Comparison of ENCODE assay signal across 8 cellular contexts in the genomic region with DNA sequence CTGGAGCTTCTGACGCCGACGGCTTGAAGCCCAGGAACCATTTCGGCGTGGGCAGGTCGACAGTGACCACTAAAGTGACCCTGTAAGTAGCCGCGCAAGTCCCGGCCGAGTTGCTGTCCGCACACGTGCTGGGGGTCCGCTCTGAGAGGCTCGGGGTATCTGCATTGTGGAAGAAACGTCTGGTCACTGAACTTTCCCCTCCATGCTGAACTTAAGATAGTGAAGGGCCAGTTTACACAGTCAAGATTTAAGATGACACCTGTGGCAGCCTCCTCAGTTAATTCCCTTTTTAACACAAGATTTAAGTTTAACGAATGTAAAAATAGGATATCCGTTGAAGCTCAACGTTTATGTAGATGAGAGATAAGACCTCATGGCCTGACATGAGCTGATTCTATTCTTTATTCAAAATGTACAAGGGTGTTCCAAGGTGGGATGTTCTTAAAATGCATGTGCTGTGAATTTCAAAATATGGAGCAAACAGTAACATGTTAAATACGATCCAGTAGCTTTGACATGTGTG.
DNase-seq lines count a peak whose midpoint lies in the region; ATAC-seq lines count a peak whose summit lies in the region.

No MANE protein-coding gene starts in this region.

- H3K9me3 Mint-ChIP-seq in T-helper 2 cell treated with Interferon-gamma antibody and Interleukin-4, amounts not matched to agents 5 μg/mL and 100 μg/mL, for 36 hours: no peaks in the 10 kb centered on the region
- H3K9me3 Mint-ChIP-seq in stimulated activated naive CD8-positive, alpha-beta T cell treated with anti-CD3 and anti-CD28 coated beads, Interleukin-15, amount 100 ng/mL, for 72 hours: no peaks in the 10 kb centered on the region

- DNase-seq in SKM-1 treated with dmso at 0.1 percent for 144 hours (lab: John Stamatoyannopoulos, UW; ENCODE audit: unreplicated experiment): peak; percentile 22
- DNase-seq in SKM-1 (lab: John Stamatoyannopoulos, UW; ENCODE audit: unreplicated experiment): no peak
- no peak for DNase-seq in T-helper 2 cell treated with Interferon-gamma antibody and Interleukin-4, amounts not matched to agents 5 μg/mL and 100 μg/mL, for 36 hours (ENCODE audit: low spot score)
- no peak for DNase-seq in stimulated activated naive CD8-positive, alpha-beta T cell treated with anti-CD3 and anti-CD28 coated beads, Interleukin-15, amount 100 ng/mL, for 72 hours
- DNase-seq in NCI-H2227 (lab: John Stamatoyannopoulos, UW; ENCODE audit: unreplicated experiment): no peak
- no peak for DNase-seq in UCSD-AML1 (lab: John Stamatoyannopoulos, UW; ENCODE audit: unreplicated experiment)

- H3K27me3 Mint-ChIP-seq in T-helper 2 cell treated with Interferon-gamma antibody and Interleukin-4, amounts not matched to agents 5 μg/mL and 100 μg/mL, for 36 hours (ENCODE audit: low read depth): peaks cover 9% of the 10 kb centered on the region
- no peaks in the 10 kb centered on the region for H3K27me3 Mint-ChIP-seq in stimulated activated naive CD8-positive, alpha-beta T cell treated with anti-CD3 and anti-CD28 coated beads, Interleukin-15, amount 100 ng/mL, for 72 hours

- H3K4me3 ChIP-seq in iPS-11a (ENCODE audit: low read depth, low read length): peak overlapping the region; percentile 46

- peaks cover 56% of the 10 kb centered on the region for H3K4me1 Mint-ChIP-seq in T-helper 2 cell treated with Interferon-gamma antibody and Interleukin-4, amounts not matched to agents 5 μg/mL and 100 μg/mL, for 36 hours (ENCODE audit: low read depth)
- H3K4me1 Mint-ChIP-seq in stimulated activated naive CD8-positive, alpha-beta T cell treated with anti-CD3 and anti-CD28 coated beads, Interleukin-15, amount 100 ng/mL, for 72 hours: peaks cover 65% of the 10 kb centered on the region

- peaks cover 3% of the 10 kb centered on the region for H3K36me3 Mint-ChIP-seq in T-helper 2 cell treated with Interferon-gamma antibody and Interleukin-4, amounts not matched to agents 5 μg/mL and 100 μg/mL, for 36 hours (ENCODE audit: low read depth)

- peak overlapping the region; percentile 89 for H3K4me3 Mint-ChIP-seq in T-helper 2 cell treated with Interferon-gamma antibody and Interleukin-4, amounts not matched to agents 5 μg/mL and 100 μg/mL, for 36 hours
- peak overlapping the region; percentile 93 to 96 for H3K4me3 Mint-ChIP-seq in stimulated activated naive CD8-positive, alpha-beta T cell treated with anti-CD3 and anti-CD28 coated beads, Interleukin-15, amount 100 ng/mL, for 72 hours

- no peak for ATAC-seq in stimulated activated naive CD8-positive, alpha-beta T cell treated with anti-CD3 and anti-CD28 coated beads, Interleukin-15, amount 100 ng/mL, for 72 hours
- ATAC-seq in GM19351 (IDR thresholded peaks at IDR 0.05; ENCODE audit: unreplicated experiment): no peak

- H3K27ac Mint-ChIP-seq in T-helper 2 cell treated with Interferon-gamma antibody and Interleukin-4, amounts not matched to agents 5 μg/mL and 100 μg/mL, for 36 hours: peak overlapping the region; percentile 95
- H3K27ac Mint-ChIP-seq in stimulated activated naive CD8-positive, alpha-beta T cell treated with anti-CD3 and anti-CD28 coated beads, Interleukin-15, amount 100 ng/mL, for 72 hours: peak overlapping the region; percentile 92 to 96
